19 cellular contexts compared by ENCODE assay signal in the genomic region with DNA sequence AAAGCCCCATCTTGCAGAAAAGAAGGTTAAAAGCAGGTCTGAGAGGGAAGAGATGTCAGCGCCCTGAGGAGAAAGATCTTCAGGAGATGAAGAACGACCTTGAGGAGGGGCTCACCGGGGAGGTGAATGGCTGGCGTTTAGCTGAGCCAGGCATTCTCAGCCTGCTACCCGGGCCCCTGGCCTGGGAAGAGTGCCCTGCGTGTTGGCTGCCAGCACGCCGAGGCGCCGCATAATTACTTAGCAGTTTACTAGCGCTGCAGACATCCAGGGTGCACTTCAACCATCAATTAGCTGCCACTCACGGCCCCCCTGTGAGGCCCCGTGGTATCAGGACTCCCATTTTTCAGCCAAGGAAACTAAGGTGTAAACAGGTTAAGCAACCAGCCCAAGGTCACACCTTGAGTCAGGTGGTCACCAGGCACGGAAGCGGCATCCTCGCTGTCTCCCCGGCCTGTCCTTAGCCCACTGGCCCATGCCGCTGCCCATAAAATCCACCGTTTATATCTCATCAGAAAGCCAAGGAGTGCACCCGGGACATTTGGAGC.
DNase-seq lines count a peak whose midpoint lies in the region; ATAC-seq and TF ChIP-seq lines count a peak whose summit lies in the region.
"Had no signal": no experiment of that assay in that cellular context is flagged by ENCODE, and none has a peak within 500 bp of the region (broad histone marks: within the 10 kb centered on the region; RNA-seq: fewer than 3 reads in every experiment).

No MANE protein-coding gene starts in this region.

- no peak overlapping the region for H2AK5ac ChIP-seq in H9 (ENCODE audit: insufficient read length, low read length)

- H3K23ac ChIP-seq in H9 (ENCODE audit: insufficient read length, low read depth, low read length): no peak overlapping the region

- no CpG with 5 or more reads among the region's 20 CpGs for WGBS in H9 (ENCODE audit: extremely low coverage, insufficient read length, low lambda C conversion rate)

- H3K18ac ChIP-seq in H9 (ENCODE audit: insufficient read length, low read depth, low read length): no peak overlapping the region

- no peaks in the 10 kb centered on the region for H4K20me1 ChIP-seq in H9 (ENCODE audit: control insufficient read depth, insufficient read depth, insufficient read length)

- H3K9me3 Mint-ChIP-seq in H9: peaks cover 0 to 2% of the 10 kb centered on the region in 2 experiments; a peak in 2 of 5 replicates
- no peaks in the 10 kb centered on the region for H3K9me3 Mint-ChIP-seq in neural crest cell
- H3K9me3 Mint-ChIP-seq in activated naive CD4-positive, alpha-beta T cell treated with anti-CD3 and anti-CD28 coated beads, Interleukin-2, amount 50 U/mL, for 72 hours: no peaks in the 10 kb centered on the region

- H3K4me1 ChIP-seq in H9 (ENCODE audit: insufficient read depth, low read length): no peaks in the 10 kb centered on the region

- H2BK15ac ChIP-seq in H9 (ENCODE audit: low read depth, low read length): no peak overlapping the region

- H3K4ac ChIP-seq in H9 (ENCODE audit: low read depth, low read length): no peak overlapping the region

- H3K79me1 ChIP-seq in H9 (ENCODE audit: insufficient read depth, low read depth, low read length, poor library complexity, severe bottlenecking): no peaks in the 10 kb centered on the region

- TF ChIP-seq CTCF in H9 (conservative IDR thresholded peaks at IDR 0.05): no peak
- no peak for TF ChIP-seq CTCF in coronary artery (IDR thresholded peaks at IDR 0.05)
- no peak for TF ChIP-seq CTCF in neural crest cell (conservative IDR thresholded peaks at IDR 0.05)

- H3K56ac ChIP-seq in H9 (ENCODE audit: insufficient read length, low read depth, low read length): no peak overlapping the region

- no peaks in the 10 kb centered on the region for H3K9me3 ChIP-seq in H9 (ENCODE audit: control insufficient read depth, low read depth, low read length)

- no peak overlapping the region for H4K91ac ChIP-seq in H9 (ENCODE audit: insufficient read length, low read depth, low read length)

- no peak overlapping the region for H3T11ph ChIP-seq in H9 (ENCODE audit: low read length)

- no peak for ATAC-seq in GM18498 (IDR thresholded peaks at IDR 0.05; ENCODE audit: unreplicated experiment)
- no peak for ATAC-seq in activated naive CD4-positive, alpha-beta T cell treated with anti-CD3 and anti-CD28 coated beads, Interleukin-2, amount 50 U/mL, for 72 hours
- ATAC-seq: Panc1 had no signal

- no peak overlapping the region for H3K4me3 ChIP-seq in coronary artery
- H3K4me3 ChIP-seq: SK-N-MC had no signal

- H3K27ac Mint-ChIP-seq in H9 (no peak overlapping the region), neural crest cell (ENCODE audit: unreplicated experiment) (peak overlapping the region; percentile 27)
- H3K27ac Mint-ChIP-seq in activated naive CD4-positive, alpha-beta T cell treated with anti-CD3 and anti-CD28 coated beads, Interleukin-2, amount 50 U/mL, for 72 hours: no peak overlapping the region
- H3K27ac Mint-ChIP-seq: B cell; CD4-positive, CD25-positive, alpha-beta regulatory T cell had no signal

- H3K27me3 ChIP-seq in H9 (ENCODE audit: insufficient read depth, low read length): no peaks in the 10 kb centered on the region

- no peak overlapping the region for H4K5ac ChIP-seq in H9 (ENCODE audit: insufficient read length, low read depth, low read length)

- no peaks in the 10 kb centered on the region; the same call in 1 of the 2 replicates for H3K27me3 Mint-ChIP-seq in H9 (ENCODE audit: low read depth)
- H3K27me3 Mint-ChIP-seq in neural crest cell (ENCODE audit: low read depth): no peaks in the 10 kb centered on the region
- H3K27me3 Mint-ChIP-seq: B cell; CD4-positive, CD25-positive, alpha-beta regulatory T cell had no signal

- H3K4me1 Mint-ChIP-seq in H9 (peaks cover 0 to 11% of the 10 kb centered on the region in 2 experiments; a peak in 2 of 4 replicates), neural crest cell (peaks cover 28% of the 10 kb centered on the region)
- H3K4me1 Mint-ChIP-seq: B cell; CD4-positive, CD25-positive, alpha-beta regulatory T cell had no signal

- H3K9ac ChIP-seq in H9 (ENCODE audit: extremely low read depth, insufficient read length, low read length): no peak overlapping the region

- H3K4me2 ChIP-seq in H9 (ENCODE audit: insufficient read depth, insufficient read length, low read length): no peak overlapping the region

- no peak overlapping the region for H2BK12ac ChIP-seq in H9 (ENCODE audit: insufficient read length, low read depth, low read length)

- H3K79me2 ChIP-seq in H9 (ENCODE audit: insufficient read depth, low read length): no peaks in the 10 kb centered on the region

- no peak overlapping the region for H2AFZ ChIP-seq in H9 (ENCODE audit: low read length)

- H3K27ac ChIP-seq in H9 (ENCODE audit: insufficient read length, low read depth, low read length) (no peak overlapping the region), coronary artery (no peak overlapping the region)
- H3K27ac ChIP-seq: SK-N-MC had no signal

- no peak overlapping the region for H4K8ac ChIP-seq in H9 (replicated peaks; ENCODE audit: insufficient read length, low read depth, low read length)

- H2BK5ac ChIP-seq in H9 (ENCODE audit: insufficient read length, low read length): no peak overlapping the region

- no peak overlapping the region for H2BK120ac ChIP-seq in H9 (ENCODE audit: low read depth, low read length, poor library complexity, severe bottlenecking)

- H3K4me3 Mint-ChIP-seq in H9: no peak overlapping the region
- H3K4me3 Mint-ChIP-seq in neural crest cell: no peak overlapping the region
- H3K4me3 Mint-ChIP-seq: B cell; CD4-positive, CD25-positive, alpha-beta regulatory T cell had no signal

- peak; percentile 7 for DNase-seq in ELF-1 (ENCODE audit: low read depth, low spot score)
- peak; percentile 10 for DNase-seq in H9
- DNase-seq in coronary artery (ENCODE audit: low spot score): peak; percentile 53
- no peak for DNase-seq in neural crest cell (ENCODE audit: low read depth, low spot score)
- no peak for DNase-seq in activated naive CD4-positive, alpha-beta T cell treated with anti-CD3 and anti-CD28 coated beads, Interleukin-2, amount 50 U/mL, for 72 hours (ENCODE audit: low spot score in 2 of 2)
- no peak for DNase-seq in effector CD8-positive, alpha-beta T cell (lab: John Stamatoyannopoulos, UW)
- DNase-seq: CD4-positive, CD25-positive, alpha-beta regulatory T cell; DMS79; HCEC 1CT; IMR-90; Karpas-422; MM.1S; NCI-H2081 treated with DMSO at 0.1 percent for 48 hours; NCI-H82; Right ventricle myocardium superior had no signal

- H3K14ac ChIP-seq in H9 (ENCODE audit: insufficient read depth, low read length): no peak overlapping the region

- H3K36me3 Mint-ChIP-seq in H9 (ENCODE audit: insufficient read depth in 1 of 3, low read depth in 3 of 3) (peaks cover 0 to 2% (median 0%) of the 10 kb centered on the region in 3 experiments; a peak in 2 of 7 replicates), neural crest cell (ENCODE audit: low read depth) (no peaks in the 10 kb centered on the region)
- no peaks in the 10 kb centered on the region for H3K36me3 Mint-ChIP-seq in activated naive CD4-positive, alpha-beta T cell treated with anti-CD3 and anti-CD28 coated beads, Interleukin-2, amount 50 U/mL, for 72 hours
- H3K36me3 Mint-ChIP-seq: CD4-positive, CD25-positive, alpha-beta regulatory T cell had no signal

- no peak overlapping the region for H2BK20ac ChIP-seq in H9 (ENCODE audit: low read depth, low read length, poor library complexity, severe bottlenecking)

- H3K23me2 ChIP-seq in H9 (ENCODE audit: insufficient read length, low read depth, low read length, poor library complexity, severe bottlenecking): no peaks in the 10 kb centered on the region

Comparison
In these comparisons a context has a peak if more than half of its experiments do, and no peak if none do; other contexts are left out.
1. DNase-seq: peak in ELF-1 (single experiment), H9 (single experiment) and coronary artery (single experiment); none in neural crest cell (single experiment), activated naive CD4-positive, alpha-beta T cell treated with anti-CD3 and anti-CD28 coated beads, Interleukin-2, amount 50 U/mL, for 72 hours (0 of 2) and effector CD8-positive, alpha-beta T cell (single experiment).